1 cellular context compared by ENCODE assay signal in the genomic region with DNA sequence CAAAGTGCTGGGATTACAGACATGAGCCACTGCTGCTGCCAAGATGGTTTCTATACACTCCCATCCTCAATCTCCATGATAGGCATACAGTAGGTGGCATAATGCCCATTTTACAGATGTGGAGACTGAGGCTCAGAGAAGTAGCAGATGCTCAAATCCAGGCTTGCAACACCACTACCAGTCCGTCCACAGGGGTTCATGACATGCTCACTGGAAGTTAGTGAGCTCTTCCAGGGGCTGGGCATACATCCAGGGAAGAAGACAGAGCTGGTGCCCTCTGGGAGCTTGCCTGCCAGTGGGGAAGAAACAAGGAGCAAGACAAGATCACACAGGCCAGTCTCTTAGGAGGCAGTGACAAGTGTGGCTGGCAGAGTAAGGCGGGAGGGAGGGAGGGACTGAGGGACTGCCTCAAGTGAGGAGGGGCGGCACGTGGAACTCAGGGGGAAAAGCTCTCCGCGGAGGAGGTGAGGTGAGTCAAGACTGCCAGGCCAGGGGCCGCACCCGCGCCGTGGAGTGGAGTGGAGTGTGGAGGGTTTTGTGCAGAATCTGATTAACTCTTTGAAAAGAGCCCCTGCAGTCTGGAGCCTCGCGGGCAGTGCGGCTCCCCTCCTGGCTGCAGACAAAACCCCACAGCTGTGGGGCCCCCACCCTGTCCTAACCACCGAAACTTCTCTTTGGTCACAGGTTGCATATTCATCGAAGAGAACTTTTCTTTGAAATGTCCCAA.
A peak's percentile ranks its signal among the peaks of the same experiment; 100 is the strongest.
TF ChIP-seq lines count a peak whose summit lies in the region.

No MANE protein-coding gene starts in this region.

TF ChIP-seq in GM12878, 131 proteins besides CTCF, POLR2A, EP300 and RAD21 (continued from another document):
- TF ChIP-seq, protein P1, sequence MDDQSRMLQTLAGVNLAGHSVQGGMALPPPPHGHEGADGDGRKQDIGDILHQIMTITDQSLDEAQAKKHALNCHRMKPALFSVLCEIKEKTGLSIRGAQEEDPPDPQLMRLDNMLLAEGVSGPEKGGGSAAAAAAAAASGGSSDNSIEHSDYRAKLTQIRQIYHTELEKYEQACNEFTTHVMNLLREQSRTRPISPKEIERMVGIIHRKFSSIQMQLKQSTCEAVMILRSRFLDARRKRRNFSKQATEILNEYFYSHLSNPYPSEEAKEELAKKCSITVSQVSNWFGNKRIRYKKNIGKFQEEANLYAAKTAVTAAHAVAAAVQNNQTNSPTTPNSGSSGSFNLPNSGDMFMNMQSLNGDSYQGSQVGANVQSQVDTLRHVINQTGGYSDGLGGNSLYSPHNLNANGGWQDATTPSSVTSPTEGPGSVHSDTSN (IDR thresholded peaks at IDR 0.05; ENCODE audit: insufficient replicate concordance, low read depth, low read length) = peak; percentile 21
- TF ChIP-seq CHD2 (IDR thresholded peaks at IDR 0.05; ENCODE audit: borderline replicate concordance, low read depth, low read length) = no peak
- no peak for TF ChIP-seq MYB (IDR thresholded peaks at IDR 0.05; ENCODE audit: borderline replicate concordance, low read depth, low read length)
- TF ChIP-seq FOS (IDR thresholded peaks at IDR 0.05; ENCODE audit: borderline replicate concordance, extremely low read depth, insufficient read length) = no peak
- TF ChIP-seq BRCA1 (IDR thresholded peaks at IDR 0.05; ENCODE audit: low read depth, low read length) = no peak
- peak; percentile 94 for TF ChIP-seq TCF12 (IDR thresholded peaks at IDR 0.05; ENCODE audit: low read depth, low read length)
- TF ChIP-seq STAT3 (IDR thresholded peaks at IDR 0.05; ENCODE audit: low read depth, low read length) = no peak
- no peak for TF ChIP-seq ATF3 (IDR thresholded peaks at IDR 0.05; ENCODE audit: borderline replicate concordance, extremely low read depth, low read depth, low read length)
- TF ChIP-seq, protein P2, sequence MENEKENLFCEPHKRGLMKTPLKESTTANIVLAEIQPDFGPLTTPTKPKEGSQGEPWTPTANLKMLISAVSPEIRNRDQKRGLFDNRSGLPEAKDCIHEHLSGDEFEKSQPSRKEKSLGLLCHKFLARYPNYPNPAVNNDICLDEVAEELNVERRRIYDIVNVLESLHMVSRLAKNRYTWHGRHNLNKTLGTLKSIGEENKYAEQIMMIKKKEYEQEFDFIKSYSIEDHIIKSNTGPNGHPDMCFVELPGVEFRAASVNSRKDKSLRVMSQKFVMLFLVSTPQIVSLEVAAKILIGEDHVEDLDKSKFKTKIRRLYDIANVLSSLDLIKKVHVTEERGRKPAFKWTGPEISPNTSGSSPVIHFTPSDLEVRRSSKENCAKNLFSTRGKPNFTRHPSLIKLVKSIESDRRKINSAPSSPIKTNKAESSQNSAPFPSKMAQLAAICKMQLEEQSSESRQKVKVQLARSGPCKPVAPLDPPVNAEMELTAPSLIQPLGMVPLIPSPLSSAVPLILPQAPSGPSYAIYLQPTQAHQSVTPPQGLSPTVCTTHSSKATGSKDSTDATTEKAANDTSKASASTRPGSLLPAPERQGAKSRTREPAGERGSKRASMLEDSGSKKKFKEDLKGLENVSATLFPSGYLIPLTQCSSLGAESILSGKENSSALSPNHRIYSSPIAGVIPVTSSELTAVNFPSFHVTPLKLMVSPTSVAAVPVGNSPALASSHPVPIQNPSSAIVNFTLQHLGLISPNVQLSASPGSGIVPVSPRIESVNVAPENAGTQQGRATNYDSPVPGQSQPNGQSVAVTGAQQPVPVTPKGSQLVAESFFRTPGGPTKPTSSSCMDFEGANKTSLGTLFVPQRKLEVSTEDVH (IDR thresholded peaks at IDR 0.05; ENCODE audit: low read depth, partially characterized antibody) = no peak
- TF ChIP-seq SRF (IDR thresholded peaks at IDR 0.05; ENCODE audit: low read depth in 2 of 2, low read length in 2 of 2) = no peak
- no peak for TF ChIP-seq SREBF2 (IDR thresholded peaks at IDR 0.05; ENCODE audit: low read length)
